21 cellular contexts compared by ENCODE assay signal in the genomic region with DNA sequence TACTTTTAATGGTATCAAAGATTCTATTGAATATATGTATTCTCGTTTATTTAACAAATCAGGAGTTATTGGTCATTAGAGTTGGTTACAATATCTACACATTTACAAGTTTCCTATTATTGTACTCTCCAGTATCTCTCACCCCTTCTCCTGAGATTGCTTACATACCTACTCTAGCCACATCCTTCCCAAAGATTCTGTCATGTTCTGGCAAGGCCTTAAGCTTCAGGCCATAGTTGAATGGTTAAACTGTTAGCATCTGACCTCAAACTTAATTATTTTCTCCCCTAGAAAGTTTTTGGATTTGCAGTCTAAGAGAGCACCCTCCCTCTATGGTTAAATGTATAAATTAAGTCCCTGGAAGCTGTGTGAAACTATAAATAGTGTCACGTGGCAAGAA.
"Had no signal": no experiment of that assay in that cellular context is flagged by ENCODE, and none has a peak within 500 bp of the region (broad histone marks: within the 10 kb centered on the region; RNA-seq: fewer than 3 reads in every experiment).

No MANE protein-coding gene starts in this region.

- H3K36me3 ChIP-seq: left ventricle myocardium inferior, right atrium auricular region, tibial nerve, WERI-Rb-1 had no signal

- H3K4me3 Mint-ChIP-seq: activated naive CD8-positive, alpha-beta T cell; activated T-helper 1 cell treated with anti-CD3 and anti-CD28 coated beads, Interleukin-12 subunit alpha, Interleukin-12 subunit beta, Interleukin-2, Interleukin-4 antibody, amounts not matched to agents 30 ng/mL and 10 ng/mL and 1 ng/mL, durations not matched to agents 14 hours and 24 hours and 36 hours; brain; central memory CD8-positive, alpha-beta T cell had no signal

- H3K27me3 ChIP-seq: right atrium auricular region, tibial nerve had no signal

- H3K4me3 ChIP-seq: left ventricle myocardium inferior, right atrium auricular region, tibial nerve had no signal

- H3K9me3 Mint-ChIP-seq: activated T-helper 1 cell treated with anti-CD3 and anti-CD28 coated beads, Interleukin-12 subunit alpha, Interleukin-12 subunit beta, Interleukin-2, Interleukin-4 antibody, amounts not matched to agents 30 ng/mL and 10 ng/mL and 1 ng/mL, durations not matched to agents 14 hours and 24 hours and 36 hours had no signal

- H3K27me3 Mint-ChIP-seq: activated naive CD8-positive, alpha-beta T cell; brain; central memory CD8-positive, alpha-beta T cell; progenitor cell of endocrine pancreas had no signal

- H3K9me3 ChIP-seq: left ventricle myocardium inferior, tibial nerve had no signal

- H3K27ac Mint-ChIP-seq: activated naive CD8-positive, alpha-beta T cell; activated T-helper 1 cell treated with anti-CD3 and anti-CD28 coated beads, Interleukin-12 subunit alpha, Interleukin-12 subunit beta, Interleukin-2, Interleukin-4 antibody, amounts not matched to agents 30 ng/mL and 10 ng/mL and 1 ng/mL, durations not matched to agents 14 hours and 24 hours and 36 hours; brain; progenitor cell of endocrine pancreas had no signal

- DNase-seq: activated CD4-positive, alpha-beta T cell treated with anti-CD3 and anti-CD28 coated beads for 1 hour; activated CD4-positive, alpha-beta T cell treated with anti-CD3 and anti-CD28 coated beads, Interleukin-2, amount 50 U/mL, for 4 hours; activated T-cell treated with anti-CD3 and anti-CD28 coated beads for 4 hours; amniotic stem cell; cortex of kidney; foreskin melanocyte; hypothalamus; kidney glomerular epithelial cell; left ventricle myocardium inferior; stimulated activated CD4-positive, alpha-beta T cell treated with anti-CD3 and anti-CD28 coated beads, Interleukin-2, amount 100 ng/mL, for 24 hours; stimulated activated naive CD8-positive, alpha-beta T cell treated with anti-CD3 and anti-CD28 coated beads, Interleukin-15, Interleukin-2, amounts not matched to agents 100 U/mL and 50 U/mL, for 24 hours; SW 1271; T-helper 2 cell; WERI-Rb-1 had no signal

- H3K4me1 Mint-ChIP-seq: brain; central memory CD8-positive, alpha-beta T cell had no signal

- H3K4me1 ChIP-seq: left ventricle myocardium inferior, right atrium auricular region, tibial nerve had no signal

- H3K27ac ChIP-seq: left ventricle myocardium inferior, right atrium auricular region, tibial nerve, WERI-Rb-1 had no signal

- H3K36me3 Mint-ChIP-seq: activated naive CD8-positive, alpha-beta T cell; brain had no signal
